11 cellular contexts compared by ENCODE assay signal in genomic region chr7:20402297-20403230, GRCh38.
DNase-seq lines count a peak whose midpoint lies in the region; ATAC-seq, FAIRE-seq and TF ChIP-seq lines count a peak whose summit lies in the region.
"Had no signal": no experiment of that assay in that cellular context is flagged by ENCODE, and none has a peak within 500 bp of the region (broad histone marks: within the 10 kb centered on the region; RNA-seq: fewer than 3 reads in every experiment).

No MANE protein-coding gene starts in this region.

- no peaks in the 10 kb centered on the region for H3K4me1 Mint-ChIP-seq in activated CD4-positive, alpha-beta T cell treated with anti-CD3 and anti-CD28 coated beads for 36 hours
- H3K4me1 Mint-ChIP-seq: activated CD4-positive, alpha-beta memory T cell treated with anti-CD3 and anti-CD28 coated beads, Interleukin-2, amount 10 ng/mL, durations not matched to agents 7 days and 5 days had no signal

- H3K36me3 Mint-ChIP-seq in activated CD4-positive, alpha-beta T cell treated with anti-CD3 and anti-CD28 coated beads for 36 hours (ENCODE audit: low read depth), result no peaks in the 10 kb centered on the region

- ATAC-seq in activated CD4-positive, alpha-beta T cell treated with anti-CD3 and anti-CD28 coated beads for 36 hours, result no peak
- ATAC-seq: left colon had no signal

- POLR2A ChIA-PET in activated CD4-positive, alpha-beta T cell treated with anti-CD3 and anti-CD28 coated beads for 36 hours (lab: Charles Lee), result no interaction called here

- H3K9me3 ChIP-seq in kidney (ENCODE audit: control insufficient read depth in 1 of 2, low read length in 2 of 2) (no peaks in the 10 kb centered on the region), suprapubic skin (no peaks in the 10 kb centered on the region)

- WGBS in suprapubic skin, result 64% methylated on average over 5 of the region's 5 CpGs

- intact Hi-C loops in kidney (cut with DNase I), result no loop called here
- intact Hi-C loops in activated CD4-positive, alpha-beta T cell treated with anti-CD3 and anti-CD28 coated beads for 36 hours (cut with DNase I, micrococcal nuclease), result no loop called here

- TF ChIP-seq POLR2A in suprapubic skin (IDR thresholded peaks at IDR 0.05), result no peak

- H3K4me1 ChIP-seq in kidney (ENCODE audit: control insufficient read depth in 1 of 2, insufficient read depth in 1 of 2, low read depth in 1 of 2, low read length in 2 of 2), result no peaks in the 10 kb centered on the region
- H3K4me1 ChIP-seq in suprapubic skin, result peaks cover 13% of the 10 kb centered on the region

- no peak overlapping the region for H3K4me3 Mint-ChIP-seq in activated CD4-positive, alpha-beta T cell treated with anti-CD3 and anti-CD28 coated beads for 36 hours
- H3K4me3 Mint-ChIP-seq: activated CD4-positive, alpha-beta memory T cell treated with anti-CD3 and anti-CD28 coated beads, Interleukin-2, amount 10 ng/mL, durations not matched to agents 7 days and 5 days had no signal

- H3K4me3 ChIP-seq in AG09309 (ENCODE audit: control insufficient read depth, low read depth, low read length), result no peak overlapping the region
- no peak overlapping the region for H3K4me3 ChIP-seq in astrocyte of the cerebellum (ENCODE audit: low read depth, low read length)
- no peak overlapping the region for H3K4me3 ChIP-seq in kidney (ENCODE audit: low read length in 2 of 2)
- H3K4me3 ChIP-seq in suprapubic skin, result no peak overlapping the region

- H3K27me3 Mint-ChIP-seq in activated CD4-positive, alpha-beta T cell treated with anti-CD3 and anti-CD28 coated beads for 36 hours, result no peaks in the 10 kb centered on the region
- H3K27me3 Mint-ChIP-seq: activated CD4-positive, alpha-beta memory T cell treated with anti-CD3 and anti-CD28 coated beads, Interleukin-2, amount 10 ng/mL, durations not matched to agents 7 days and 5 days had no signal

- FAIRE-seq in kidney (lab: Jason Lieb, UNC), result peak; percentile 54

- H3K9ac ChIP-seq in kidney (ENCODE audit: low read length in 2 of 2), result no peak overlapping the region

- TF ChIP-seq CTCF in AG09309 (IDR thresholded peaks at IDR 0.05; ENCODE audit: control insufficient read depth, insufficient read depth, low read depth, low read length, missing control alignments) (peak; percentile 36), astrocyte of the cerebellum (IDR thresholded peaks at IDR 0.05; ENCODE audit: low read depth, low read length, missing control alignments) (peak; percentile 41), kidney (IDR thresholded peaks at IDR 0.05; ENCODE audit: borderline replicate concordance, extremely low read depth, insufficient read depth) (no peak), suprapubic skin (IDR thresholded peaks at IDR 0.05) (peak in 1 of 2 donors; percentile 8)

- H3K27ac Mint-ChIP-seq in activated CD4-positive, alpha-beta T cell treated with anti-CD3 and anti-CD28 coated beads for 36 hours, result no peak overlapping the region
- H3K27ac Mint-ChIP-seq: activated CD4-positive, alpha-beta memory T cell treated with anti-CD3 and anti-CD28 coated beads, Interleukin-2, amount 10 ng/mL, durations not matched to agents 7 days and 5 days had no signal

- no peaks in the 10 kb centered on the region for H3K27me3 ChIP-seq in suprapubic skin

- no peak for DNase-seq in AG09309 (ENCODE audit: low read depth)
- DNase-seq in HCEC 1CT, result peak; percentile 3
- no peak for DNase-seq in astrocyte of the cerebellum (ENCODE audit: low read depth)
- no peak for DNase-seq in kidney
- DNase-seq in suprapubic skin (ENCODE audit: low spot score in 2 of 2), result no peak
- no peak for DNase-seq in activated CD4-positive, alpha-beta T cell treated with anti-CD3 and anti-CD28 coated beads for 36 hours
- DNase-seq in NOMO-1 (lab: John Stamatoyannopoulos, UW; ENCODE audit: unreplicated experiment in 2 of 2), result no peak
- no peak for DNase-seq in glomerular visceral epithelial cell (ENCODE audit: extremely low spot score)
- DNase-seq: activated CD4-positive, alpha-beta memory T cell treated with anti-CD3 and anti-CD28 coated beads, Interleukin-2, amount 10 ng/mL, durations not matched to agents 7 days and 5 days; Karpas-422; left colon had no signal

- TF ChIP-seq EP300 in suprapubic skin (IDR thresholded peaks at IDR 0.05), result no peak

- H3K36me3 ChIP-seq in kidney (ENCODE audit: control insufficient read depth in 1 of 2, insufficient read depth in 2 of 2, low read length in 2 of 2), result peaks cover under 1 to 6% of the 10 kb centered on the region in 2 donors
- peaks cover 7% of the 10 kb centered on the region for H3K36me3 ChIP-seq in suprapubic skin

- peak overlapping the region in 1 of 2 donors; percentile 15 for H3K27ac ChIP-seq in kidney (ENCODE audit: low read depth in 2 of 2, low read length in 2 of 2)
- H3K27ac ChIP-seq in suprapubic skin, result no peak overlapping the region

- in situ Hi-C loops in astrocyte of the cerebellum (cut with HindIII; ENCODE audit: low sequenced_read_pairs), result no loop called here

- no peaks in the 10 kb centered on the region for H3K9me3 Mint-ChIP-seq in activated CD4-positive, alpha-beta T cell treated with anti-CD3 and anti-CD28 coated beads for 36 hours (ENCODE audit: low read depth)
- H3K9me3 Mint-ChIP-seq: activated CD4-positive, alpha-beta memory T cell treated with anti-CD3 and anti-CD28 coated beads, Interleukin-2, amount 10 ng/mL, durations not matched to agents 7 days and 5 days had no signal

- CTCF ChIA-PET in activated CD4-positive, alpha-beta T cell treated with anti-CD3 and anti-CD28 coated beads for 36 hours (lab: Charles Lee), result no interaction called here
